Comparison of ENCODE assay signal across 19 cellular contexts in genomic region chr14:101088714-101089113, GRCh38.
A peak's percentile ranks its signal among the peaks of the same experiment; 100 is the strongest.
DNase-seq lines count a peak whose midpoint lies in the region; ATAC-seq and TF ChIP-seq lines count a peak whose summit lies in the region.
"Had no signal": no experiment of that assay in that cellular context is flagged by ENCODE, and none has a peak within 500 bp of the region (broad histone marks: within the 10 kb centered on the region; RNA-seq: fewer than 3 reads in every experiment).

No MANE protein-coding gene starts in this region.

- H3K4me1 ChIP-seq in tibial nerve, result peaks cover 0 to 5% (median 0%) of the 10 kb centered on the region in 4 donors
- H3K4me1 ChIP-seq: BE2C, HAP-1 had no signal

- CTCF ChIA-PET in activated CD8-positive, alpha-beta memory T cell treated with anti-CD3 and anti-CD28 coated beads, Interleukin-2, amount 10 ng/mL, durations not matched to agents 7 days and 5 days (lab: Charles Lee), result no interaction called here

- DNase-seq in activated CD8-positive, alpha-beta memory T cell treated with anti-CD3 and anti-CD28 coated beads, Interleukin-2, amount 10 ng/mL, durations not matched to agents 7 days and 5 days, result peak; percentile 21
- DNase-seq in activated CD8-positive, alpha-beta memory T cell treated with anti-CD3 and anti-CD28 coated beads for 24 hours, result no peak
- peak; percentile 5 for DNase-seq in AG20443 (ENCODE audit: low spot score)
- DNase-seq in lower leg skin (ENCODE audit: low spot score in 2 of 2), result peak; percentile 7 to 34
- no peak for DNase-seq in tibial nerve (ENCODE audit: low spot score in 2 of 2)
- no peak for DNase-seq in stimulated activated naive CD4-positive, alpha-beta T cell treated with Interleukin-2 at 50 U/mL for 16 hours (lab: John Stamatoyannopoulos, UW)
- DNase-seq in WERI-Rb-1, result no peak
- DNase-seq: BE2C; C1 segment of cervical spinal cord; CD4-positive, CD25-positive, alpha-beta regulatory T cell; CD8-positive, alpha-beta memory T cell; COR-L47; DMS 273 treated with DMSO at 0.1 percent for 48 hours; DMS53; EL had no signal

- no peak for ATAC-seq in activated CD8-positive, alpha-beta memory T cell treated with anti-CD3 and anti-CD28 coated beads, Interleukin-2, amount 10 ng/mL, durations not matched to agents 7 days and 5 days
- ATAC-seq in SK-N-SH treated with all-trans-retinoic acid at 6 μM for 48 hours, result no peak
- ATAC-seq: GM12878, HepG2 had no signal

- no peaks in the 10 kb centered on the region for H3K9me3 Mint-ChIP-seq in activated CD8-positive, alpha-beta memory T cell treated with anti-CD3 and anti-CD28 coated beads, Interleukin-2, amount 10 ng/mL, durations not matched to agents 7 days and 5 days (ENCODE audit: low read depth)

- TF ChIP-seq POLR2A in lower leg skin (IDR thresholded peaks at IDR 0.05), result no peak
- TF ChIP-seq POLR2A in tibial nerve (IDR thresholded peaks at IDR 0.05), result no peak

- H3K4me3 Mint-ChIP-seq in activated CD8-positive, alpha-beta memory T cell treated with anti-CD3 and anti-CD28 coated beads, Interleukin-2, amount 10 ng/mL, durations not matched to agents 7 days and 5 days, result no peak overlapping the region
- H3K4me3 Mint-ChIP-seq: CD4-positive, CD25-positive, alpha-beta regulatory T cell had no signal

- H3K36me3 ChIP-seq in tibial nerve, result no peaks in the 10 kb centered on the region
- no peaks in the 10 kb centered on the region for H3K36me3 ChIP-seq in WERI-Rb-1
- H3K36me3 ChIP-seq: BE2C, HAP-1 had no signal

- H3K9me3 ChIP-seq in tibial nerve (peaks cover 0 to 5% (median 0%) of the 10 kb centered on the region in 4 donors), WERI-Rb-1 (ENCODE audit: severe bottlenecking) (no peaks in the 10 kb centered on the region)
- H3K9me3 ChIP-seq: BE2C, HAP-1 had no signal

- intact Hi-C loops in lower leg skin (cut with DNase I; ENCODE audit: low total_unique reads), result no loop called here

- peaks cover 24% of the 10 kb centered on the region for H3K27me3 Mint-ChIP-seq in activated CD8-positive, alpha-beta memory T cell treated with anti-CD3 and anti-CD28 coated beads, Interleukin-2, amount 10 ng/mL, durations not matched to agents 7 days and 5 days

- H3K27me3 ChIP-seq in tibial nerve (no peaks in the 10 kb centered on the region), WERI-Rb-1 (ENCODE audit: insufficient read depth, low read depth, severe bottlenecking) (peaks cover 75% of the 10 kb centered on the region)
- H3K27me3 ChIP-seq: BE2C had no signal

- TF ChIP-seq CTCF in lower leg skin (IDR thresholded peaks at IDR 0.05), result no peak
- no peak for TF ChIP-seq CTCF in tibial nerve (IDR thresholded peaks at IDR 0.05)
- TF ChIP-seq CTCF in WERI-Rb-1 (IDR thresholded peaks at IDR 0.05; ENCODE audit: low read depth, low read length), result no peak

- no peak overlapping the region for H3K27ac Mint-ChIP-seq in activated CD8-positive, alpha-beta memory T cell treated with anti-CD3 and anti-CD28 coated beads, Interleukin-2, amount 10 ng/mL, durations not matched to agents 7 days and 5 days
- H3K27ac Mint-ChIP-seq: CD4-positive, CD25-positive, alpha-beta regulatory T cell had no signal

- H3K36me3 Mint-ChIP-seq in activated CD8-positive, alpha-beta memory T cell treated with anti-CD3 and anti-CD28 coated beads, Interleukin-2, amount 10 ng/mL, durations not matched to agents 7 days and 5 days, result no peaks in the 10 kb centered on the region
- H3K36me3 Mint-ChIP-seq: CD4-positive, CD25-positive, alpha-beta regulatory T cell; CD8-positive, alpha-beta memory T cell had no signal

- TF ChIP-seq EP300 in tibial nerve (IDR thresholded peaks at IDR 0.05), result no peak

- H3K4me3 ChIP-seq in lower leg skin (ENCODE audit: low read depth, poor library complexity, severe bottlenecking) (no peak overlapping the region), tibial nerve (no peak overlapping the region), WERI-Rb-1 (ENCODE audit: low read depth, low read length) (no peak overlapping the region)
- H3K4me3 ChIP-seq: GM12878, HAP-1 had no signal

- 80 to 81% methylated on average over 3 of the region's 3 CpGs for WGBS in lower leg skin, 2 donors
- 79 to 83% methylated on average over 3 of the region's 3 CpGs for WGBS in tibial nerve, 2 donors

- H3K27ac ChIP-seq in tibial nerve, result peak overlapping the region in 2 of 4 donors; percentile 55
- no peak overlapping the region for H3K27ac ChIP-seq in WERI-Rb-1

- H3K4me1 Mint-ChIP-seq in activated CD8-positive, alpha-beta memory T cell treated with anti-CD3 and anti-CD28 coated beads, Interleukin-2, amount 10 ng/mL, durations not matched to agents 7 days and 5 days, result no peaks in the 10 kb centered on the region
- H3K4me1 Mint-ChIP-seq: CD4-positive, CD25-positive, alpha-beta regulatory T cell; CD8-positive, alpha-beta memory T cell had no signal

TF ChIP-seq in SK-N-SH treated with all-trans-retinoic acid at 6 μM for 48 hours, 23 proteins besides CTCF, POLR2A, EP300 and RAD21:
- peak; percentile 61 for TF ChIP-seq TCF4 (CRISPR knock-in tag; IDR thresholded peaks at IDR 0.05; ENCODE audit: borderline replicate concordance)
- no peak for TF ChIP-seq ISL1 (CRISPR knock-in tag; IDR thresholded peaks at IDR 0.05)
TF ChIP-seq in SK-N-SH treated with all-trans-retinoic acid at 6 μM for 48 hours: peak in this region for 1.

Comparison
In these comparisons a context has a peak if more than half of its experiments do, and no peak if none do; other contexts are left out.
1. DNase-seq: peak in activated CD8-positive, alpha-beta memory T cell treated with anti-CD3 and anti-CD28 coated beads, Interleukin-2, amount 10 ng/mL, durations not matched to agents 7 days and 5 days (single experiment), AG20443 (single experiment) and lower leg skin (2 of 2); none in activated CD8-positive, alpha-beta memory T cell treated with anti-CD3 and anti-CD28 coated beads for 24 hours (single experiment), tibial nerve (0 of 2), stimulated activated naive CD4-positive, alpha-beta T cell treated with Interleukin-2 at 50 U/mL for 16 hours (single experiment) and WERI-Rb-1 (single experiment).